8 cellular contexts compared by ENCODE assay signal in the genomic region with DNA sequence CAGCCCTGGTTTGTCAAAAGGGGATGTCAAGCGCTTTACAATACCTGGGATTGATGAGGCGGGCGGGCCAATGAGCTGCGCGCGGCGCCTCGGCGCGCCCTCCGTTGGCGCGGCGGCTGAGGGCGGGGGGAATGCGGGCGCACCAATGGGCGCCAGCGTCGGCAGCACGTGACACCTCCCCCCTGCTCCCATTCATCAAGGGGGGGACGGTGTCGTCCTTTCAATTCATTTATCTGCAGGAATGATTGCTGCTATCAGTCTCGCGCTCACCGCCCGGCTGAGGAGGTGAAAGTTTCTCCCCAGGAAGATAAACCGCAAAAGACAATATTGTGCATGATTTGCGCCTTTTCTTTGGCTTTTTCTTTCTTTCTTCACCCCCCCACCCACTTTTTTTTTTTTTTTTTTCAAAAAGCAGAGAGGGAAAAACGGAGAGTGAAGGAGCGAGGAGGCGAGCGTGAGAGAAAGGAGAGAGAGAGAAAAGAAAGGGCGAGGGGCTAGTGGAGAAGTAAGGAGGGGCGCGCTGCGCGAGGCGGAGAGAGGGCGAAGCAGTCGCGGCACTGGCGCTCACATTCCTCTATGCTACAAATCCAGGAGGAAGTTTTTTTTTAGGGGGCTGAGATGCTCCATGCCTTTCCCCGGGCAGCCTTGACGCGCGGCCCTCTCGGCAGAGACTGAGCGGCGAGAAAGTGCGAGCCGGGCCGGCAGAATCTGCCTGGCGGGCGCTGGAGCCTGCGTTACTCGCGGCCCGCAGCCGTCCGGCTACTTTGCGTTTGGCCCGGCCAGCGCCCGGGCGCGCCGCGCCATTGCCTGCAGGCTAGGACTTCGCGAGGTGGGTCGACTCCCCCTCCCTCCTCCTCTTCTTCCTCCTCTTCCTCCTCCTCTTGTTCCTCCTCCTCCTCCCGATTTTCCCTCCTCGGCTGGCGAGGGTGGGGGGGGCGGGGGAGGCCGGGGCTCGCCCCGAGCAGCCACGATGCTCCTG. TPM values are rescaled to one million over a fixed set of nuclear protein-coding genes. Genes with fewer than 3 reads are reported as not detected.
DNase-seq lines count a peak whose midpoint lies in the region; ATAC-seq lines count a peak whose summit lies in the region.

A gene (plus strand): TSS at position 223 of the 979 bp plus-strand sequence. CDS start 748 bp downstream, at position 971.

- intact Hi-C loops in activated CD4-positive, alpha-beta T cell treated with anti-CD3 and anti-CD28 coated beads for 36 hours (cut with DNase I, micrococcal nuclease): loop anchor here (2.0 to 10.0 kb wide), 5 partner anchors 15 to 52 kb away; no protein-coding TSS in a partner anchor
- intact Hi-C loops in activated T-helper 2 cell treated with anti-CD3 and anti-CD28 coated beads, Interferon-gamma antibody, Interleukin-2, Interleukin-4, amounts not matched to agents 10 μg/mL and 5 μg/mL and 100 μg/mL, durations not matched to agents 14 hours and 24 hours and 36 hours (cut with micrococcal nuclease): loop anchor here (2.0 to 5.0 kb wide), 2 partner anchors 13 to 32 kb away; no protein-coding TSS in a partner anchor

- POLR2A ChIA-PET in activated CD4-positive, alpha-beta T cell treated with anti-CD3 and anti-CD28 coated beads for 36 hours (lab: Charles Lee): no interaction called here

- peaks cover 5% of the 10 kb centered on the region for H3K9me3 Mint-ChIP-seq in activated CD4-positive, alpha-beta T cell treated with anti-CD3 and anti-CD28 coated beads for 36 hours (ENCODE audit: low read depth)
- peaks cover 14% of the 10 kb centered on the region for H3K9me3 Mint-ChIP-seq in activated T-helper 2 cell treated with anti-CD3 and anti-CD28 coated beads, Interferon-gamma antibody, Interleukin-2, Interleukin-4, amounts not matched to agents 10 μg/mL and 5 μg/mL and 100 μg/mL, durations not matched to agents 14 hours and 24 hours and 36 hours
- H3K9me3 Mint-ChIP-seq in stimulated activated naive B cell treated with anti-CD40 and anti-IgM and Interleukin-4, amounts not matched to agents 10 μg/mL and 1 μg/mL and 100 μg/mL, for 72 hours: peaks cover 3 to 10% of the 10 kb centered on the region in 2 donors

- DNase-seq in activated CD4-positive, alpha-beta T cell treated with anti-CD3 and anti-CD28 coated beads for 36 hours: no peak
- no peak for DNase-seq in activated CD4-positive, alpha-beta T cell treated with anti-CD3 and anti-CD28 coated beads for 1 hour
- no peak for DNase-seq in activated T-helper 2 cell treated with anti-CD3 and anti-CD28 coated beads, Interferon-gamma antibody, Interleukin-2, Interleukin-4, amounts not matched to agents 10 μg/mL and 5 μg/mL and 100 μg/mL, durations not matched to agents 14 hours and 24 hours and 36 hours (ENCODE audit: low spot score)
- DNase-seq in iris pigment epithelial cell (ENCODE audit: low read depth): peak; percentile 42
- no peak for DNase-seq in stimulated activated naive B cell treated with anti-CD40 and anti-IgM and Interleukin-4, amounts not matched to agents 10 μg/mL and 1 μg/mL and 100 μg/mL, for 72 hours
- DNase-seq in NCI-H1436 treated with DMSO at 0.1 percent for 48 hours (lab: John Stamatoyannopoulos, UW): no peak
- no peak for DNase-seq in inferior parietal cortex (ENCODE audit: extremely low spot score)

- peak within 1 kb of the TSS; percentile 40 for H3K4me3 Mint-ChIP-seq in activated CD4-positive, alpha-beta T cell treated with anti-CD3 and anti-CD28 coated beads for 36 hours
- H3K4me3 Mint-ChIP-seq in activated T-helper 2 cell treated with anti-CD3 and anti-CD28 coated beads, Interferon-gamma antibody, Interleukin-2, Interleukin-4, amounts not matched to agents 10 μg/mL and 5 μg/mL and 100 μg/mL, durations not matched to agents 14 hours and 24 hours and 36 hours (ENCODE audit: low read depth): no peak within 1 kb of the TSS
- H3K4me3 Mint-ChIP-seq in stimulated activated naive B cell treated with anti-CD40 and anti-IgM and Interleukin-4, amounts not matched to agents 10 μg/mL and 1 μg/mL and 100 μg/mL, for 72 hours: peak within 1 kb of the TSS; percentile 57 to 62

- peaks cover 44% of the 10 kb centered on the region for H3K4me1 Mint-ChIP-seq in activated CD4-positive, alpha-beta T cell treated with anti-CD3 and anti-CD28 coated beads for 36 hours
- H3K4me1 Mint-ChIP-seq in activated T-helper 2 cell treated with anti-CD3 and anti-CD28 coated beads, Interferon-gamma antibody, Interleukin-2, Interleukin-4, amounts not matched to agents 10 μg/mL and 5 μg/mL and 100 μg/mL, durations not matched to agents 14 hours and 24 hours and 36 hours (ENCODE audit: low read depth): peaks cover 15% of the 10 kb centered on the region
- H3K4me1 Mint-ChIP-seq in stimulated activated naive B cell treated with anti-CD40 and anti-IgM and Interleukin-4, amounts not matched to agents 10 μg/mL and 1 μg/mL and 100 μg/mL, for 72 hours: peaks cover 20 to 45% of the 10 kb centered on the region in 2 donors

- H3K27me3 Mint-ChIP-seq in activated CD4-positive, alpha-beta T cell treated with anti-CD3 and anti-CD28 coated beads for 36 hours: peaks cover 72% of the 10 kb centered on the region
- peaks cover 72% of the 10 kb centered on the region for H3K27me3 Mint-ChIP-seq in activated T-helper 2 cell treated with anti-CD3 and anti-CD28 coated beads, Interferon-gamma antibody, Interleukin-2, Interleukin-4, amounts not matched to agents 10 μg/mL and 5 μg/mL and 100 μg/mL, durations not matched to agents 14 hours and 24 hours and 36 hours (ENCODE audit: low read depth)
- peaks cover 76 to 91% of the 10 kb centered on the region in 2 donors for H3K27me3 Mint-ChIP-seq in stimulated activated naive B cell treated with anti-CD40 and anti-IgM and Interleukin-4, amounts not matched to agents 10 μg/mL and 1 μg/mL and 100 μg/mL, for 72 hours

- no peak for ATAC-seq in activated CD4-positive, alpha-beta T cell treated with anti-CD3 and anti-CD28 coated beads for 36 hours
- no peak for ATAC-seq in stimulated activated naive B cell treated with anti-CD40 and anti-IgM and Interleukin-4, amounts not matched to agents 10 μg/mL and 1 μg/mL and 100 μg/mL, for 72 hours (replicated peaks)
- no peak for ATAC-seq in GM21526 (IDR thresholded peaks at IDR 0.05; ENCODE audit: low FRiP score, unreplicated experiment)

- CTCF ChIA-PET in activated CD4-positive, alpha-beta T cell treated with anti-CD3 and anti-CD28 coated beads for 36 hours (lab: Charles Lee): no interaction called here

- H3K27ac Mint-ChIP-seq in activated CD4-positive, alpha-beta T cell treated with anti-CD3 and anti-CD28 coated beads for 36 hours: no peak within 1 kb of the TSS
- peak within 1 kb of the TSS; percentile 76 for H3K27ac Mint-ChIP-seq in activated T-helper 2 cell treated with anti-CD3 and anti-CD28 coated beads, Interferon-gamma antibody, Interleukin-2, Interleukin-4, amounts not matched to agents 10 μg/mL and 5 μg/mL and 100 μg/mL, durations not matched to agents 14 hours and 24 hours and 36 hours
- H3K27ac Mint-ChIP-seq in stimulated activated naive B cell treated with anti-CD40 and anti-IgM and Interleukin-4, amounts not matched to agents 10 μg/mL and 1 μg/mL and 100 μg/mL, for 72 hours: peak within 1 kb of the TSS; percentile 94

- H3K36me3 Mint-ChIP-seq in activated CD4-positive, alpha-beta T cell treated with anti-CD3 and anti-CD28 coated beads for 36 hours (ENCODE audit: low read depth): peaks cover 22% of the 10 kb centered on the region
- H3K36me3 Mint-ChIP-seq in activated T-helper 2 cell treated with anti-CD3 and anti-CD28 coated beads, Interferon-gamma antibody, Interleukin-2, Interleukin-4, amounts not matched to agents 10 μg/mL and 5 μg/mL and 100 μg/mL, durations not matched to agents 14 hours and 24 hours and 36 hours (ENCODE audit: low read depth): peaks cover 12% of the 10 kb centered on the region
- peaks cover 12 to 28% of the 10 kb centered on the region in 2 donors for H3K36me3 Mint-ChIP-seq in stimulated activated naive B cell treated with anti-CD40 and anti-IgM and Interleukin-4, amounts not matched to agents 10 μg/mL and 1 μg/mL and 100 μg/mL, for 72 hours

RNA-seq across cellular contexts. Expression of the gene that starts here (rescaled TPM):
- not detected for total RNA-seq in activated CD4-positive, alpha-beta T cell treated with anti-CD3 and anti-CD28 coated beads for 36 hours
- not detected in 2 replicates for total RNA-seq in activated T-helper 2 cell treated with anti-CD3 and anti-CD28 coated beads, Interferon-gamma antibody, Interleukin-2, Interleukin-4, amounts not matched to agents 10 μg/mL and 5 μg/mL and 100 μg/mL, durations not matched to agents 14 hours and 24 hours and 36 hours
